ENCODE assay signal across 1 cellular context in genomic region chr12:47837190-47838171, GRCh38.
TF ChIP-seq lines count a peak whose summit lies in the region.

No MANE protein-coding gene starts in this region.

TF ChIP-seq in H1, 55 proteins besides CTCF, POLR2A, EP300 and RAD21:
- TF ChIP-seq MAX (IDR thresholded peaks at IDR 0.05), result no peak
- TF ChIP-seq E2F6 (IDR thresholded peaks at IDR 0.05), result 0 out of 2 replicates have a peak, but pooled peaks have one; percentile 37
